ENCODE assay signal across 2 cellular contexts in the genomic region with DNA sequence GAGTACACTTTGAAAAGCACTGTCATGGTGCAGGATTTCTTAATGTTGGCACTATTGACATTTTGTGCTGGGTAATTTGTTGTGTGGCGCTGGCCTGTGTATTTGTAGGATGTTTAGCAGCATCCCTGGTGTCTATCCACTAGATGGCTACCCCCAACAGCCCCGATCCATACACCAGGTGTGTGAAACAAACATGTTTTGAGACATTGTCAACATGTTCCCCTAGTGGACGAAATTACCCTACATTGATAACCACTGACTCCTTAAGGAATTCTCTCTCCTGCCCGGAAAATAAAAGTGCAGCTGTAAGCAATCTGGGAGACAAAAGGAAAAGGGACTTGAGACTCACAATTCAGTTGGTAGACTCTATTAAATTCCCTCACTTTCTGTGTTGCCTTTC.
TF ChIP-seq lines count a peak whose summit lies in the region.

No MANE protein-coding gene starts in this region.

TF ChIP-seq in GM23338, 12 proteins besides CTCF, POLR2A, EP300 and RAD21:
- TF ChIP-seq CREB1 (CRISPR knock-in tag; IDR thresholded peaks at IDR 0.05; ENCODE audit: low read depth) (no peak), NANOG (IDR thresholded peaks at IDR 0.05; ENCODE audit: borderline replicate concordance) (no peak), EZH2phosphoT487 (IDR thresholded peaks at IDR 0.05; ENCODE audit: unreplicated experiment) (no peak), ZNF114 (CRISPR knock-in tag; IDR thresholded peaks at IDR 0.05) (no peak), REST (IDR thresholded peaks at IDR 0.05; ENCODE audit: unreplicated experiment) (no peak)

TF ChIP-seq in WTC11, 78 proteins besides CTCF, POLR2A, EP300 and RAD21:
- TF ChIP-seq MXD4 (CRISPR knock-in tag; IDR thresholded peaks at IDR 0.05; ENCODE audit: borderline replicate concordance) (no peak), GABPB1 (CRISPR knock-in tag; IDR thresholded peaks at IDR 0.05) (no peak), CDX4 (CRISPR knock-in tag; IDR thresholded peaks at IDR 0.05; ENCODE audit: borderline replicate concordance) (no peak), PRRX2 (CRISPR knock-in tag; IDR thresholded peaks at IDR 0.05) (no peak), ARID4B (CRISPR knock-in tag; IDR thresholded peaks at IDR 0.05; ENCODE audit: borderline replicate concordance) (no peak), STAT6 (CRISPR knock-in tag; conservative IDR thresholded peaks at IDR 0.05; ENCODE audit: low read depth) (no peak)
- TF ChIP-seq, protein P1, sequence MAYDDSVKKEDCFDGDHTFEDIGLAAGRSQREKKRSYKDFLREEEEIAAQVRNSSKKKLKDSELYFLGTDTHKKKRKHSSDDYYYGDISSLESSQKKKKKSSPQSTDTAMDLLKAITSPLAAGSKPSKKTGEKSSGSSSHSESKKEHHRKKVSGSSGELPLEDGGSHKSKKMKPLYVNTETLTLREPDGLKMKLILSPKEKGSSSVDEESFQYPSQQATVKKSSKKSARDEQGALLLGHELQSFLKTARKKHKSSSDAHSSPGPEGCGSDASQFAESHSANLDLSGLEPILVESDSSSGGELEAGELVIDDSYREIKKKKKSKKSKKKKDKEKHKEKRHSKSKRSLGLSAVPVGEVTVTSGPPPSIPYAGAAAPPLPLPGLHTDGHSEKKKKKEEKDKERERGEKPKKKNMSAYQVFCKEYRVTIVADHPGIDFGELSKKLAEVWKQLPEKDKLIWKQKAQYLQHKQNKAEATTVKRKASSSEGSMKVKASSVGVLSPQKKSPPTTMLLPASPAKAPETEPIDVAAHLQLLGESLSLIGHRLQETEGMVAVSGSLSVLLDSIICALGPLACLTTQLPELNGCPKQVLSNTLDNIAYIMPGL (CRISPR knock-in tag; IDR thresholded peaks at IDR 0.05) = no peak
